In the genomic region with DNA sequence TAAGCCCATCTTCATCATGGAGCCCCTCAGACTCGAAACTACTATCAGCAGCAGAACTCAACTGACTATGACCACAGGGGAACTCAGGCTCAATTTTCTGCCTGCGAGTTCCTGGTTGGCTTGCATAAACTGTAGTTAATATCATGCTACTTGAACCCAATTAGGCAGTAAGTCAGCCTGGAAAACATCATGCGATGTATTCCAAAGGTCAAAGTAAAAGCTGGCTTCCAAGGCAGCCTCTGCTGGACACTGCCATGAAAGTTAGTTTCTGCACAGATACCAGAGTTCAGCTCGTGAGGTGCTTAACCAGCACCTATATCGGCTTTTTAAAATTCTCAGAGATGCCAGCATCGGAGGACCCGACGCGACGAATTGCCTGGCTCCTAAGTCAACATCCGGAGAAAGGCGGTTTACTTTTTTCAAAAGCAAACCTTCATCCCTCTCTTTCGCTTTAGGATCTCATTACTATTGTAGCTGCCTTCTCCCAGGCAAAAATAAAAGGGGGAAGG, we compare ENCODE assay signal across 8 cellular contexts. TPM values are rescaled to one million over a fixed set of nuclear protein-coding genes. Genes with fewer than 3 reads are reported as not detected.
DNase-seq lines count a peak whose midpoint lies in the region; TF ChIP-seq lines count a peak whose summit lies in the region.

No MANE protein-coding gene starts in this region.

- intact Hi-C loops in esophagus muscularis mucosa (cut with DNase I) = loop anchor here (5.0 kb wide), 3 partner anchors 35 to 635 kb away; partner anchors contain the start of gene RPLP1

- no peaks in the 10 kb centered on the region for H3K9me3 Mint-ChIP-seq in neural crest cell

- no peaks in the 10 kb centered on the region for H3K9me3 ChIP-seq in esophagus muscularis mucosa

- TF ChIP-seq CTCF in esophagus muscularis mucosa (IDR thresholded peaks at IDR 0.05) (no peak), neural crest cell (conservative IDR thresholded peaks at IDR 0.05) (no peak)

- peak overlapping the region; percentile 99 for H3K27ac Mint-ChIP-seq in neural crest cell (ENCODE audit: unreplicated experiment)

- H3K27me3 Mint-ChIP-seq in neural crest cell (ENCODE audit: low read depth) = peaks cover 6% of the 10 kb centered on the region

- H3K4me3 ChIP-seq in esophagus muscularis mucosa = peak overlapping the region; percentile 74 to 94 (median 82)

- peak overlapping the region; percentile 97 for H3K4me3 Mint-ChIP-seq in neural crest cell

- no peaks in the 10 kb centered on the region for H3K36me3 ChIP-seq in esophagus muscularis mucosa

- peaks cover 13% of the 10 kb centered on the region for H3K36me3 Mint-ChIP-seq in neural crest cell (ENCODE audit: low read depth)

- WGBS in esophagus muscularis mucosa = 0% methylated on average over 3 of the region's 13 CpGs

- DNase-seq in NCI-H2227 (lab: John Stamatoyannopoulos, UW; ENCODE audit: unreplicated experiment) (peak; percentile 29), NCI-H2227 treated with DMSO at 0.1 percent for 48 hours (lab: John Stamatoyannopoulos, UW) (no peak), SK-N-DZ (ENCODE audit: low spot score) (peak; percentile 22), esophagus muscularis mucosa (ENCODE audit: extremely low spot score) (no peak), neural crest cell (ENCODE audit: low read depth, low spot score) (no peak), NCI-H2196 (lab: John Stamatoyannopoulos, UW; ENCODE audit: unreplicated experiment) (no peak), NCI-H774 (lab: John Stamatoyannopoulos, UW) (no peak), amniotic stem cell (lab: John Stamatoyannopoulos, UW) (no peak)

- TF ChIP-seq EP300 in esophagus muscularis mucosa (IDR thresholded peaks at IDR 0.05) = no peak

- no peak for TF ChIP-seq POLR2A in esophagus muscularis mucosa (IDR thresholded peaks at IDR 0.05; ENCODE audit: low read depth)

- no peaks in the 10 kb centered on the region for H3K27me3 ChIP-seq in esophagus muscularis mucosa

- H3K27ac ChIP-seq in esophagus muscularis mucosa (replicated peaks in 1 of 4) = peak overlapping the region; percentile 94 to 98 (median 98)

- peaks cover 39 to 55% (median 52%) of the 10 kb centered on the region in 4 donors for H3K4me1 ChIP-seq in esophagus muscularis mucosa

- H3K4me1 Mint-ChIP-seq in neural crest cell = peaks cover 53% of the 10 kb centered on the region

RNA-seq across cellular contexts. Expression of gene ANP32A, which starts 3.8 kb away (rescaled TPM):
- polyA plus RNA-seq in SK-N-DZ (2014; cell fraction: cytosol; rRNA removed) = 160 and 194 TPM in 2 replicates
- 68.4 and 81.7 TPM in 2 replicates for polyA plus RNA-seq in SK-N-DZ (2014; cell fraction: nucleus; rRNA removed)
- total RNA-seq in esophagus muscularis mucosa = 10 to 100 TPM; 35.3 to 64.1 (median 51.1) TPM
- total RNA-seq in neural crest cell = 355 and 367 TPM in 2 replicates

Comparison
In these comparisons a context has a peak if more than half of its experiments do, and no peak if none do; other contexts are left out.
1. DNase-seq: peak in NCI-H2227 (single experiment) and SK-N-DZ (single experiment); none in NCI-H2227 treated with DMSO at 0.1 percent for 48 hours (single experiment), esophagus muscularis mucosa (single experiment), neural crest cell (single experiment), NCI-H2196 (single experiment), NCI-H774 (single experiment) and amniotic stem cell (single experiment).